Comparison of ENCODE assay signal across 19 cellular contexts in genomic region chr3:189772584-189772983, GRCh38.
DNase-seq lines count a peak whose midpoint lies in the region; ATAC-seq, FAIRE-seq and TF ChIP-seq lines count a peak whose summit lies in the region.
"Had no signal": no experiment of that assay in that cellular context is flagged by ENCODE, and none has a peak within 500 bp of the region (broad histone marks: within the 10 kb centered on the region; RNA-seq: fewer than 3 reads in every experiment).

No MANE protein-coding gene starts in this region.

- H4K20me1 ChIP-seq in GM23248 (ENCODE audit: insufficient read depth) (no peaks in the 10 kb centered on the region), astrocyte (ENCODE audit: insufficient read depth, low read length) (no peaks in the 10 kb centered on the region)

- H3K4me1 Mint-ChIP-seq in astrocyte (ENCODE audit: low read depth, unreplicated experiment), result no peaks in the 10 kb centered on the region
- H3K4me1 Mint-ChIP-seq: activated naive CD4-positive, alpha-beta T cell treated with anti-CD3 and anti-CD28 coated beads, Interleukin-2, amount 10 ng/mL, durations not matched to agents 7 days and 5 days; stimulated activated naive CD8-positive, alpha-beta T cell treated with anti-CD3 and anti-CD28 coated beads, Interleukin-15, amount 100 ng/mL, for 72 hours had no signal

- H3K36me3 Mint-ChIP-seq in astrocyte (ENCODE audit: low read depth, unreplicated experiment), result no peaks in the 10 kb centered on the region
- H3K36me3 Mint-ChIP-seq: activated naive CD4-positive, alpha-beta T cell treated with anti-CD3 and anti-CD28 coated beads, Interleukin-2, amount 10 ng/mL, durations not matched to agents 7 days and 5 days had no signal

- H3K4me3 ChIP-seq in GM23248 (peak overlapping the region; percentile 57), astrocyte (ENCODE audit: insufficient read depth, low read depth, low read length) (no peak overlapping the region), left lung (no peak overlapping the region)
- H3K4me3 ChIP-seq: pancreas had no signal

- H3K36me3 ChIP-seq in GM23248 (ENCODE audit: low read depth) (no peaks in the 10 kb centered on the region), astrocyte (ENCODE audit: insufficient read depth, low read length) (no peaks in the 10 kb centered on the region), left lung (no peaks in the 10 kb centered on the region)
- H3K36me3 ChIP-seq: pancreas had no signal

- H3K9ac ChIP-seq in GM23248 (peak overlapping the region; percentile 52), astrocyte (ENCODE audit: low read length) (peak overlapping the region; percentile 21)

- peaks cover 14% of the 10 kb centered on the region for H3K27me3 Mint-ChIP-seq in astrocyte (ENCODE audit: low read depth, unreplicated experiment)
- H3K27me3 Mint-ChIP-seq: activated naive CD4-positive, alpha-beta T cell treated with anti-CD3 and anti-CD28 coated beads, Interleukin-2, amount 10 ng/mL, durations not matched to agents 7 days and 5 days; stimulated activated naive CD8-positive, alpha-beta T cell treated with anti-CD3 and anti-CD28 coated beads, Interleukin-15, amount 100 ng/mL, for 72 hours had no signal

- DNase-seq in A172 (ENCODE audit: low spot score) (peak; percentile 56), GM23248 (peak; percentile 64), astrocyte (ENCODE audit: low read depth) (peak; percentile 76), left lung (no peak), NCI-H2081 treated with DMSO at 0.1 percent for 48 hours (lab: John Stamatoyannopoulos, UW) (no peak)
- DNase-seq: activated naive CD4-positive, alpha-beta T cell treated with anti-CD3 and anti-CD28 coated beads, Interleukin-2, amount 10 ng/mL, durations not matched to agents 7 days and 5 days; effector CD8-positive, alpha-beta T cell; glutamatergic neuron; kidney; NCI-H2081; pancreas; RPMI8226; stimulated activated CD4-positive, alpha-beta T cell treated with anti-CD3 and anti-CD28 coated beads, Interleukin-12 subunit alpha, Interleukin-12 subunit beta, amount 100 ng/mL, for 4 hours; stimulated activated naive CD8-positive, alpha-beta T cell treated with anti-CD3 and anti-CD28 coated beads, Interleukin-15, amount 100 ng/mL, for 72 hours had no signal

- no peak for FAIRE-seq in astrocyte (lab: Jason Lieb, UNC)
- FAIRE-seq: A204.1, bronchial epithelial cell, kidney, pancreas had no signal

- no peak overlapping the region for H3K4me3 Mint-ChIP-seq in astrocyte (ENCODE audit: unreplicated experiment)
- H3K4me3 Mint-ChIP-seq: activated naive CD4-positive, alpha-beta T cell treated with anti-CD3 and anti-CD28 coated beads, Interleukin-2, amount 10 ng/mL, durations not matched to agents 7 days and 5 days; stimulated activated naive CD8-positive, alpha-beta T cell treated with anti-CD3 and anti-CD28 coated beads, Interleukin-15, amount 100 ng/mL, for 72 hours had no signal

- H3K27ac Mint-ChIP-seq in astrocyte (ENCODE audit: unreplicated experiment), result no peak overlapping the region
- H3K27ac Mint-ChIP-seq: activated naive CD4-positive, alpha-beta T cell treated with anti-CD3 and anti-CD28 coated beads, Interleukin-2, amount 10 ng/mL, durations not matched to agents 7 days and 5 days; stimulated activated naive CD8-positive, alpha-beta T cell treated with anti-CD3 and anti-CD28 coated beads, Interleukin-15, amount 100 ng/mL, for 72 hours had no signal

- no peaks in the 10 kb centered on the region for H3K27me3 ChIP-seq in GM23248 (replicated peaks; ENCODE audit: insufficient read depth)
- H3K27me3 ChIP-seq in astrocyte (ENCODE audit: insufficient read depth, low read length), result no peaks in the 10 kb centered on the region
- no peaks in the 10 kb centered on the region for H3K27me3 ChIP-seq in left lung
- H3K27me3 ChIP-seq: pancreas had no signal

- H3K9me3 ChIP-seq in GM23248 (ENCODE audit: low read depth), result no peaks in the 10 kb centered on the region
- H3K9me3 ChIP-seq in astrocyte (ENCODE audit: insufficient read depth, low read depth, low read length), result no peaks in the 10 kb centered on the region
- H3K9me3 ChIP-seq in left lung, result no peaks in the 10 kb centered on the region
- H3K9me3 ChIP-seq: pancreas had no signal

- H3K9me2 ChIP-seq in GM23248 (ENCODE audit: insufficient read depth), result no peaks in the 10 kb centered on the region

- in situ Hi-C loops in GM23248 (cut with MboI), result no loop called here

- no peaks in the 10 kb centered on the region for H3K9me3 Mint-ChIP-seq in astrocyte (ENCODE audit: unreplicated experiment)

- peak; percentile 16 for ATAC-seq in left lung
- no peak for ATAC-seq in HG03196 (IDR thresholded peaks at IDR 0.05; ENCODE audit: unreplicated experiment)
- no peak for ATAC-seq in GM19328 (IDR thresholded peaks at IDR 0.05; ENCODE audit: unreplicated experiment)
- no peak for ATAC-seq in HG02678 (IDR thresholded peaks at IDR 0.05; ENCODE audit: unreplicated experiment)
- ATAC-seq: stimulated activated naive CD8-positive, alpha-beta T cell treated with anti-CD3 and anti-CD28 coated beads, Interleukin-15, amount 100 ng/mL, for 72 hours had no signal

- TF ChIP-seq CTCF in astrocyte (IDR thresholded peaks at IDR 0.05; ENCODE audit: insufficient read depth, low read depth, low read length), result no peak
- TF ChIP-seq CTCF in left lung (IDR thresholded peaks at IDR 0.05), result no peak

- peak overlapping the region; percentile 87 for H3K4me2 ChIP-seq in GM23248 (ENCODE audit: unreplicated experiment)
- H3K4me2 ChIP-seq in astrocyte (ENCODE audit: low read length), result peak overlapping the region; percentile 28

- H3F3A ChIP-seq in GM23248 (ENCODE audit: insufficient read depth), result peaks cover 31% of the 10 kb centered on the region

- H3K27ac ChIP-seq in GM23248, result peak overlapping the region; percentile 76
- H3K27ac ChIP-seq in astrocyte (ENCODE audit: low read depth, low read length), result peak overlapping the region; percentile 70
- H3K27ac ChIP-seq in left lung, result no peak overlapping the region
- H3K27ac ChIP-seq: pancreas had no signal

- intact Hi-C loops in left lung (cut with DNase I), result no loop called here

- H3K79me2 ChIP-seq in GM23248 (ENCODE audit: insufficient read depth), result no peaks in the 10 kb centered on the region
- no peaks in the 10 kb centered on the region for H3K79me2 ChIP-seq in astrocyte (ENCODE audit: insufficient read depth, low read length)

- WGBS in GM23248 (ENCODE audit: low coverage in 1 of 2, low lambda C conversion rate in 2 of 2, missing lambda C conversion rate in 2 of 2), 2 experiments, result 0 to 5% methylated on average over 2 of the region's 2 CpGs

- H2AFZ ChIP-seq in GM23248 (peak overlapping the region; percentile 65), astrocyte (ENCODE audit: low read depth, low read length) (no peak overlapping the region)

- H3K4me1 ChIP-seq in GM23248 (ENCODE audit: insufficient read depth) (peaks cover 23% of the 10 kb centered on the region), astrocyte (ENCODE audit: insufficient read depth, low read length) (peaks cover 5% of the 10 kb centered on the region), left lung (no peaks in the 10 kb centered on the region)
- H3K4me1 ChIP-seq: pancreas had no signal

Comparison
In these comparisons a context has a peak if more than half of its experiments do, and no peak if none do; other contexts are left out.
1. DNase-seq: peak in A172 (single experiment), GM23248 (single experiment) and astrocyte (single experiment); none in left lung (0 of 2) and NCI-H2081 treated with DMSO at 0.1 percent for 48 hours (single experiment).
2. H3K27ac ChIP-seq: peak in GM23248 (single experiment) and astrocyte (single experiment); none in left lung (0 of 2).